9 cellular contexts compared by ENCODE assay signal in the genomic region with DNA sequence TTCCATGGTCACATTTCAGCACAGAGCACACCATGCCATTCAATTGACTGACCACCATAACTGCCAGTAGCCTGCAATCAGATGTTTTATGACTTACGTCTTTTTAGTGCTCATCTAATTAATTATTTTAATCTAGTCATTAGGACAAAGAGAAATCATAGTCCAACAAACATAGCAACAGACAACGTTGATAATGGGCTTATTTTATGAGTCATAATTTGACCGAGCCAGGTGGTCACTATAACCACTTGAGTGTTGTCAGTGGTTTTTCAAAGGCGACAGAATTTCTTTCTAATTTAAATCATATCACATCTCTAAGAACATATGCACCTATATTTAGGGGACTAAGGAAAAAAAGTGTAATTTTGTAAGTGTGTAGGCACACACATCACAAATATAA. TPM values are rescaled to one million over a fixed set of nuclear protein-coding genes. Genes with fewer than 3 reads are reported as not detected.
A peak's percentile ranks its signal among the peaks of the same experiment; 100 is the strongest.
DNase-seq lines count a peak whose midpoint lies in the region; ATAC-seq, FAIRE-seq and TF ChIP-seq lines count a peak whose summit lies in the region.
"Had no signal": no experiment of that assay in that cellular context is flagged by ENCODE, and none has a peak within 500 bp of the region (broad histone marks: within the 10 kb centered on the region; RNA-seq: fewer than 3 reads in every experiment).

No MANE protein-coding gene starts in this region.

- H3K79me2 ChIP-seq in PC-3 (ENCODE audit: low read length), result peaks cover 29% of the 10 kb centered on the region
- H3K79me2 ChIP-seq in fibroblast of lung (ENCODE audit: control insufficient read depth, insufficient read depth, low read length), result peaks cover 66% of the 10 kb centered on the region
- H3K79me2 ChIP-seq in smooth muscle cell (ENCODE audit: low read depth), result peaks cover 68% of the 10 kb centered on the region

- H3F3A ChIP-seq in PC-3 (ENCODE audit: low read length, unreplicated experiment) (no peaks in the 10 kb centered on the region), smooth muscle cell (ENCODE audit: low read depth) (peaks cover 14% of the 10 kb centered on the region)

- peaks cover 22% of the 10 kb centered on the region for H3K36me3 Mint-ChIP-seq in T-helper 1 cell treated with Interleukin-12 subunit alpha and Interleukin-12 subunit beta and Interleukin-4 antibody, amounts not matched to agents 30 μg/mL and 1 μg/mL, for 36 hours (ENCODE audit: low read depth)

- peak overlapping the region; percentile 7 for H3K4me3 Mint-ChIP-seq in T-helper 1 cell treated with Interleukin-12 subunit alpha and Interleukin-12 subunit beta and Interleukin-4 antibody, amounts not matched to agents 30 μg/mL and 1 μg/mL, for 36 hours

- no peak overlapping the region for H2AFZ ChIP-seq in PC-3 (ENCODE audit: low read length)
- no peak overlapping the region for H2AFZ ChIP-seq in fibroblast of lung (ENCODE audit: low read length)
- H2AFZ ChIP-seq in smooth muscle cell (ENCODE audit: low read depth), result no peak overlapping the region

- H4K20me1 ChIP-seq in PC-3 (ENCODE audit: low read length) (no peaks in the 10 kb centered on the region), fibroblast of lung (ENCODE audit: control insufficient read depth, extremely low read depth, insufficient read depth, low read length) (peaks cover 2% of the 10 kb centered on the region), smooth muscle cell (ENCODE audit: low read depth) (peaks cover 56% of the 10 kb centered on the region)

- no peak overlapping the region; the same call in 1 of the 2 replicates for H3K9ac ChIP-seq in PC-3 (ENCODE audit: low read length)
- H3K9ac ChIP-seq in fibroblast of lung (ENCODE audit: insufficient read depth, low read length), result no peak overlapping the region
- H3K9ac ChIP-seq in smooth muscle cell (ENCODE audit: low read depth), result peak overlapping the region; percentile 100

- H3K9me2 ChIP-seq in PC-3 (replicated peaks; ENCODE audit: low read length), result no peaks in the 10 kb centered on the region

- no peaks in the 10 kb centered on the region for H3K9me3 Mint-ChIP-seq in T-helper 1 cell treated with Interleukin-12 subunit alpha and Interleukin-12 subunit beta and Interleukin-4 antibody, amounts not matched to agents 30 μg/mL and 1 μg/mL, for 36 hours

- no peak for ATAC-seq in PC-3

- POLR2A ChIA-PET in PC-3 (lab: Charles Lee; ENCODE audit: unreplicated experiment), result no interaction called here

- H3K27ac Mint-ChIP-seq in T-helper 1 cell treated with Interleukin-12 subunit alpha and Interleukin-12 subunit beta and Interleukin-4 antibody, amounts not matched to agents 30 μg/mL and 1 μg/mL, for 36 hours, result peak overlapping the region; percentile 1

- CTCF ChIA-PET in PC-3 (lab: Charles Lee), result no interaction called here

- H3K4me1 ChIP-seq in PC-3 (ENCODE audit: insufficient read depth, low read length) (peaks cover 21% of the 10 kb centered on the region), fibroblast of lung (ENCODE audit: control insufficient read depth, extremely low read depth, insufficient read depth, low read length) (peaks cover 9% of the 10 kb centered on the region), smooth muscle cell (ENCODE audit: low read depth) (peaks cover 18% of the 10 kb centered on the region)

- 38% methylated on average over 4 of the region's 4 CpGs for WGBS in smooth muscle cell (ENCODE audit: low lambda C conversion rate)

- no peak for DNase-seq in T-helper 1 cell
- DNase-seq in PC-3, result no peak
- DNase-seq in fibroblast of lung (ENCODE audit: low read depth in 2 of 2), result peak in 1 of 2 donors; percentile 44
- no peak for DNase-seq in smooth muscle cell (lab: John Stamatoyannopoulos, UW; ENCODE audit: unreplicated experiment)
- DNase-seq in SHP77 treated with DMSO at 0.1 percent for 48 hours (lab: John Stamatoyannopoulos, UW), result no peak
- DNase-seq in D721Med (ENCODE audit: insufficient read length, low spot score), result no peak
- no peak for DNase-seq in HCEC 1CT
- DNase-seq: stimulated activated CD4-positive, alpha-beta T cell treated with anti-CD3 and anti-CD28 coated beads, Interleukin-1b, Interleukin-23, amount 100 ng/mL, for 48 hours had no signal

- H3K9me3 ChIP-seq in PC-3 (ENCODE audit: low read length) (no peaks in the 10 kb centered on the region), fibroblast of lung (ENCODE audit: control insufficient read depth, insufficient read depth, low read depth, low read length) (no peaks in the 10 kb centered on the region), smooth muscle cell (replicated peaks; ENCODE audit: low read depth) (no peaks in the 10 kb centered on the region)

- FAIRE-seq in D721Med (lab: Jason Lieb, UNC), result no peak

- peak overlapping the region; percentile 12 for H3K27ac ChIP-seq in PC-3 (ENCODE audit: low read length)
- H3K27ac ChIP-seq in fibroblast of lung (ENCODE audit: insufficient read depth, low read length), result peak overlapping the region; percentile 98
- peak overlapping the region; percentile 100 for H3K27ac ChIP-seq in smooth muscle cell (ENCODE audit: low read depth)

- H3K4me3 ChIP-seq in PC-3 (ENCODE audit: low read length), result peak overlapping the region; percentile 84
- peak overlapping the region; percentile 57 to 98 (median 82) for H3K4me3 ChIP-seq in fibroblast of lung (replicated peaks in 1 of 4; ENCODE audit: control extremely low read depth in 1 of 4, insufficient read depth in 1 of 4, low read depth in 3 of 4, low read length in 4 of 4)
- peak overlapping the region; percentile 99 for H3K4me3 ChIP-seq in smooth muscle cell

- H3K4me2 ChIP-seq in PC-3 (ENCODE audit: low read length), result peak overlapping the region; percentile 89
- peak overlapping the region; percentile 70 for H3K4me2 ChIP-seq in fibroblast of lung (ENCODE audit: extremely low read depth, insufficient read depth, low read length)
- H3K4me2 ChIP-seq in smooth muscle cell, result peak overlapping the region; percentile 99

- peaks cover 31% of the 10 kb centered on the region for H3K4me1 Mint-ChIP-seq in T-helper 1 cell treated with Interleukin-12 subunit alpha and Interleukin-12 subunit beta and Interleukin-4 antibody, amounts not matched to agents 30 μg/mL and 1 μg/mL, for 36 hours (ENCODE audit: low read depth)

- BruUV-seq in PC-3 (replicated peaks; lab: Mats Ljungman, UMichigan), result no TSS peak

- TF ChIP-seq CTCF in PC-3 (conservative IDR thresholded peaks at IDR 0.05; ENCODE audit: low read depth, low read length) (no peak), fibroblast of lung (conservative IDR thresholded peaks at IDR 0.05 in 1 of 2, IDR thresholded peaks at IDR 0.05 in 1 of 2; ENCODE audit: low read depth in 1 of 2, low read length in 2 of 2) (no peak), smooth muscle cell (IDR thresholded peaks at IDR 0.05; ENCODE audit: borderline replicate concordance, insufficient read depth, poor library complexity, severe bottlenecking) (no peak), D721Med (IDR thresholded peaks at IDR 0.05; ENCODE audit: insufficient read depth, missing control alignments) (no peak)

- intact Hi-C loops in PC-3 (cut with micrococcal nuclease), result no loop called here

- no peaks in the 10 kb centered on the region for H3K27me3 ChIP-seq in PC-3 (ENCODE audit: low read length)
- no peaks in the 10 kb centered on the region for H3K27me3 ChIP-seq in fibroblast of lung (ENCODE audit: control insufficient read depth, insufficient read depth, low read length)
- no peaks in the 10 kb centered on the region for H3K27me3 ChIP-seq in smooth muscle cell (ENCODE audit: low read depth)

- H3K27me3 Mint-ChIP-seq in T-helper 1 cell treated with Interleukin-12 subunit alpha and Interleukin-12 subunit beta and Interleukin-4 antibody, amounts not matched to agents 30 μg/mL and 1 μg/mL, for 36 hours (ENCODE audit: low read depth), result no peaks in the 10 kb centered on the region

- peaks cover 7% of the 10 kb centered on the region; the same call in 1 of the 2 replicates for H3K36me3 ChIP-seq in PC-3 (ENCODE audit: low read depth, low read length)
- H3K36me3 ChIP-seq in fibroblast of lung (ENCODE audit: control insufficient read depth, insufficient read depth, low read length), result peaks cover 20% of the 10 kb centered on the region
- H3K36me3 ChIP-seq in smooth muscle cell (ENCODE audit: low read depth), result peaks cover 10% of the 10 kb centered on the region

RNA-seq across cellular contexts. Expression of gene SEC24D, which starts 1.9 kb away (rescaled TPM):
- total RNA-seq in PC-3 (2014; rRNA removed), result 14.4 and 18.4 TPM in 2 replicates
- total RNA-seq in fibroblast of lung, result 47.8 and 64.6 TPM in 2 replicates
- 92.9 and 105 TPM in 2 replicates for polyA plus RNA-seq in fibroblast of lung
- polyA plus RNA-seq in fibroblast of lung (2012), result 76.6 and 98.2 TPM in 2 replicates
- 193 and 216 TPM in 2 replicates for polyA minus RNA-seq in fibroblast of lung (ENCODE audit: low replicate concordance)
- total RNA-seq in smooth muscle cell, result 228 and 237 TPM in 2 replicates
- polyA plus RNA-seq in smooth muscle cell, result 133 and 163 TPM in 2 replicates

RNA-seq across cellular contexts. Expression of gene SYNPO2, which starts 54.6 kb away (rescaled TPM):
- total RNA-seq in PC-3 (2014; rRNA removed) (0.04 and 0.06 TPM in 2 replicates), fibroblast of lung (12.6 and 40.1 TPM in 2 replicates), smooth muscle cell (4.2 and 4.5 TPM in 2 replicates)
- polyA plus RNA-seq in fibroblast of lung (15.3 and 71.7 TPM in 2 replicates), smooth muscle cell (0.08 and 0.59 TPM in 2 replicates)
- 9.3 and 55.9 TPM in 2 replicates for polyA plus RNA-seq in fibroblast of lung (2012)
- polyA minus RNA-seq in fibroblast of lung (ENCODE audit: low replicate concordance), result 36.2 and 140 TPM in 2 replicates

Comparison
In these comparisons a context has a peak if more than half of its experiments do, and no peak if none do; other contexts are left out.
1. H3K27ac ChIP-seq: peak in every context shown above with its lines; median percentile 100 in smooth muscle cell; 98 in fibroblast of lung; 12 in PC-3.